8 cellular contexts compared by ENCODE assay signal in genomic region chr10:25934673-25935139, GRCh38. TPM values are rescaled to one million over a fixed set of nuclear protein-coding genes. Genes with fewer than 3 reads are reported as not detected.
DNase-seq lines count a peak whose midpoint lies in the region; ATAC-seq and TF ChIP-seq lines count a peak whose summit lies in the region.

No MANE protein-coding gene starts in this region.

- TF ChIP-seq EP300 in gastroesophageal sphincter (IDR thresholded peaks at IDR 0.05), result no peak

- H3K36me3 ChIP-seq in psoas muscle (ENCODE audit: insufficient read depth in 1 of 2, low read depth in 1 of 2) (no peaks in the 10 kb centered on the region), gastroesophageal sphincter (no peaks in the 10 kb centered on the region)

- TF ChIP-seq CTCF in foreskin keratinocyte (conservative IDR thresholded peaks at IDR 0.05), result peak; percentile 27
- TF ChIP-seq CTCF in psoas muscle (IDR thresholded peaks at IDR 0.05), result no peak
- peak in 1 of 4 experiments; percentile 16 for TF ChIP-seq CTCF in gastroesophageal sphincter (IDR thresholded peaks at IDR 0.05)

- H3K27ac Mint-ChIP-seq in effector memory CD8-positive, alpha-beta T cell, result no peak overlapping the region

- H3K4me1 ChIP-seq in foreskin keratinocyte, result no peaks in the 10 kb centered on the region
- no peaks in the 10 kb centered on the region for H3K4me1 ChIP-seq in psoas muscle
- peaks cover 0 to 16% (median 5%) of the 10 kb centered on the region in 3 donors for H3K4me1 ChIP-seq in gastroesophageal sphincter

- H3K4me3 ChIP-seq in psoas muscle, result peak overlapping the region; percentile 45
- H3K4me3 ChIP-seq in gastroesophageal sphincter, result peak overlapping the region in 1 of 2 donors; percentile 39

- H3K9me3 ChIP-seq in psoas muscle (no peaks in the 10 kb centered on the region), gastroesophageal sphincter (no peaks in the 10 kb centered on the region)

- no peaks in the 10 kb centered on the region for H3K4me1 Mint-ChIP-seq in effector memory CD8-positive, alpha-beta T cell (ENCODE audit: low read depth in 2 of 2)

- 1% methylated on average over 31 to 32 of the region's 32 CpGs for WGBS in psoas muscle, 3 donors
- WGBS in gastroesophageal sphincter (ENCODE audit: low coverage in 1 of 2), 2 donors, result 0% methylated on average over 16 to 32 of the region's 32 CpGs

- DNase-seq in AG20443 (ENCODE audit: low spot score) (peak; percentile 7), NCI-H226 (peak; percentile 4), foreskin keratinocyte (no peak), psoas muscle (no peak)
- DNase-seq in effector memory CD8-positive, alpha-beta T cell, result no peak

- H3K36me3 Mint-ChIP-seq in effector memory CD8-positive, alpha-beta T cell (ENCODE audit: insufficient read depth), result no peaks in the 10 kb centered on the region

- H3K4me3 Mint-ChIP-seq in effector memory CD8-positive, alpha-beta T cell, result peak overlapping the region in 1 of 2 donors; percentile 40

- H3K27me3 Mint-ChIP-seq in effector memory CD8-positive, alpha-beta T cell, result peaks cover 7 to 39% of the 10 kb centered on the region in 2 donors

- ATAC-seq in GM18505 (IDR thresholded peaks at IDR 0.05; ENCODE audit: unreplicated experiment) (peak; percentile 80), foreskin keratinocyte (peak; percentile 60), psoas muscle (no peak), GM19452 (IDR thresholded peaks at IDR 0.05; ENCODE audit: unreplicated experiment) (no peak), gastroesophageal sphincter (no peak)
- no peak for ATAC-seq in effector memory CD8-positive, alpha-beta T cell (replicated peaks)

- H3K27me3 ChIP-seq in foreskin keratinocyte (peaks cover 35% of the 10 kb centered on the region), psoas muscle (ENCODE audit: insufficient read depth in 3 of 3, low read length in 2 of 3) (peaks cover 4 to 28% (median 8%) of the 10 kb centered on the region in 3 donors), gastroesophageal sphincter (peaks cover 59% of the 10 kb centered on the region)

- no peak for TF ChIP-seq POLR2A in GM18505 (IDR thresholded peaks at IDR 0.05; ENCODE audit: borderline replicate concordance, extremely low read depth, insufficient read depth, insufficient read length)
- no peak for TF ChIP-seq POLR2A in gastroesophageal sphincter (IDR thresholded peaks at IDR 0.05)

- H3K27ac ChIP-seq in foreskin keratinocyte, result no peak overlapping the region
- no peak overlapping the region for H3K27ac ChIP-seq in psoas muscle
- no peak overlapping the region for H3K27ac ChIP-seq in gastroesophageal sphincter

- H3K9me3 Mint-ChIP-seq in effector memory CD8-positive, alpha-beta T cell, result peaks cover 3% of the 10 kb centered on the region in 2 donors

- intact Hi-C loops in psoas muscle (cut with DNase I), result no loop called here

RNA-seq across cellular contexts. Expression of gene MYO3A, which starts 0.7 kb away (rescaled TPM):
- total RNA-seq in foreskin keratinocyte (not detected in 2 replicates), psoas muscle (under 1 TPM in 2 of 4 donors, not detected in 2; 0.04 to 0.32 TPM), gastroesophageal sphincter (under 1 TPM in 3 of 4 donors, not detected in 1; 0.12 to 0.67 (median 0.47) TPM)
- polyA plus RNA-seq in foreskin keratinocyte (not detected in 2 replicates), psoas muscle (under 1 TPM in 2 of 3 donors, not detected in 1; 0.03 to 0.04 TPM)

Comparison
In these comparisons a context has a peak if more than half of its experiments do, and no peak if none do; other contexts are left out.
1. DNase-seq: peak in AG20443 (single experiment) and NCI-H226 (single experiment); none in foreskin keratinocyte (0 of 2), psoas muscle (0 of 2) and effector memory CD8-positive, alpha-beta T cell (0 of 3).
2. ATAC-seq: peak in GM18505 (single experiment) and foreskin keratinocyte (single experiment); none in psoas muscle (0 of 4), GM19452 (single experiment), effector memory CD8-positive, alpha-beta T cell (single experiment) and gastroesophageal sphincter (single experiment).